Comparison of ENCODE assay signal across 18 cellular contexts in the genomic region with DNA sequence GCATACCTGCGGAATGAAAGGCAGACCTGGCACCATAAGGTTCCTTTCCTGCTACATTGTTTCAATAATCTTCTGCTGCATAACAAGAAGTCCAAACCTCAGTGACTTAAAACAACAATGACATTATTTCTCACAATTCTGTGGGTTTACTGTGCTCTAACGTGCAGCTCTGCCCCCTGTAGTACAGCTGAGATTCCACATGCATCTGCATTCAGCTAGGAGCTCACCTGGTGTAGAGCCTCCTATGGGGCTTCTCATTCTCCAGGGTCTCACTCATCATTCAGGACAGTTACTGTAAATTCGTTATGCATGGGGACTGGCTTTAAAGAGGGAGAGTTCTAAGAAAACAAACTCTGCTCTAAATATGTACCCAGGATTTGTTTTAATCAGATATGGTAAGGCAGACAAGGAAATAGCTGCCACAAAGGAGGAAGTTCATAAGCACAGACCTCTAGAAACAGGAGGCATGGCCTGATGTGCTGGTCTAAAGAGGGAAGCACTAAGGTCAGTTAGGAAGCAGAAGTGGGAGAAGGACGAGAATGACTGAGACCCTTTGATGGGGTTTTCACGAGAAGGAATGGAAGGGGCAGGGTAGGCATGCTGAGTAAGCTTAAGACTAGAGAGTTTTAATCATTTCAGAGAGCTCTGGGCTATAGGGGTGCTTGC.
A peak's percentile ranks its signal among the peaks of the same experiment; 100 is the strongest.
DNase-seq lines count a peak whose midpoint lies in the region; ATAC-seq and TF ChIP-seq lines count a peak whose summit lies in the region.
"Had no signal": no experiment of that assay in that cellular context is flagged by ENCODE, and none has a peak within 500 bp of the region (broad histone marks: within the 10 kb centered on the region; RNA-seq: fewer than 3 reads in every experiment).

No MANE protein-coding gene starts in this region.

- H3K27ac ChIP-seq in Panc1 (ENCODE audit: low read length) (no peak overlapping the region), mesendoderm (ENCODE audit: low read depth, low read length) (no peak overlapping the region), hepatocyte (no peak overlapping the region), mammary epithelial cell (ENCODE audit: insufficient read depth, low read depth, low read length) (no peak overlapping the region)
- H3K27ac ChIP-seq: skin epidermis, thyroid gland had no signal

- H3K4me2 ChIP-seq in mesendoderm (ENCODE audit: low read length) (no peak overlapping the region), hepatocyte (no peak overlapping the region), mammary epithelial cell (ENCODE audit: insufficient read depth, low read depth, low read length) (no peak overlapping the region)

- no peak overlapping the region for H3K18ac ChIP-seq in mesendoderm (ENCODE audit: low read length)

- no peaks in the 10 kb centered on the region for H3K4me1 ChIP-seq in Panc1 (ENCODE audit: control insufficient read depth, insufficient read depth, low read length)
- peaks cover 6% of the 10 kb centered on the region for H3K4me1 ChIP-seq in mesendoderm (ENCODE audit: control insufficient read depth, low read depth, low read length)
- no peaks in the 10 kb centered on the region for H3K4me1 ChIP-seq in hepatocyte (ENCODE audit: insufficient read depth)
- H3K4me1 ChIP-seq in mammary epithelial cell (ENCODE audit: insufficient read depth, low read length) = no peaks in the 10 kb centered on the region
- H3K4me1 ChIP-seq: thyroid gland had no signal

- in situ Hi-C loops in GM13977 (cut with MboI; ENCODE audit: low pct_unique_long_range_greater_than_20kb, low sequenced_read_pairs, unreplicated experiment) (no loop called here), Panc1 (cut with HindIII; ENCODE audit: low pct_unique_long_range_greater_than_20kb, low sequenced_read_pairs) (no loop called here), mammary epithelial cell (cut with MboI; ENCODE audit: low sequenced_read_pairs in 2 of 2) (no loop called here)

- H3K9me3 ChIP-seq in Panc1 (ENCODE audit: control insufficient read depth, insufficient read depth, low read depth, low read length) (no peaks in the 10 kb centered on the region), hepatocyte (ENCODE audit: low read depth) (no peaks in the 10 kb centered on the region), mammary epithelial cell (replicated peaks; ENCODE audit: insufficient read depth, low read length) (no peaks in the 10 kb centered on the region)
- H3K9me3 ChIP-seq: thyroid gland had no signal

- no peak overlapping the region for H3K23ac ChIP-seq in mesendoderm (ENCODE audit: low read length)

- no peak overlapping the region for H2BK120ac ChIP-seq in mesendoderm (ENCODE audit: low read depth, low read length)

- no peak overlapping the region for H2AFZ ChIP-seq in hepatocyte
- H2AFZ ChIP-seq in mammary epithelial cell (ENCODE audit: low read depth, low read length) = no peak overlapping the region

- H3K9ac ChIP-seq in mesendoderm (ENCODE audit: low read length) = no peak overlapping the region
- no peak overlapping the region for H3K9ac ChIP-seq in mammary epithelial cell (ENCODE audit: insufficient read depth, low read length)

- H2BK5ac ChIP-seq in mesendoderm (ENCODE audit: low read length) = no peak overlapping the region

- H4K8ac ChIP-seq in mesendoderm (ENCODE audit: low read depth, low read length) = no peak overlapping the region

- no peak overlapping the region for H3K4ac ChIP-seq in mesendoderm (ENCODE audit: low read depth, low read length)

- H3K36me3 ChIP-seq in Panc1 (ENCODE audit: control insufficient read depth, insufficient read depth, low read length) (no peaks in the 10 kb centered on the region), mesendoderm (ENCODE audit: control insufficient read depth, insufficient read depth, low read length) (no peaks in the 10 kb centered on the region), hepatocyte (replicated peaks; ENCODE audit: insufficient read depth, low read depth) (no peaks in the 10 kb centered on the region), mammary epithelial cell (ENCODE audit: insufficient read depth, low read length) (no peaks in the 10 kb centered on the region)
- H3K36me3 ChIP-seq: thyroid gland had no signal

- DNase-seq in GM13977 (ENCODE audit: low spot score) = no peak
- peak; percentile 78 to 84 for DNase-seq in Kasumi-1 (lab: John Stamatoyannopoulos, UW)
- no peak for DNase-seq in Panc1 (ENCODE audit: low read depth, low spot score)
- peak; percentile 60 for DNase-seq in mesendoderm
- no peak for DNase-seq in hepatocyte (ENCODE audit: low spot score)
- no peak for DNase-seq in mammary epithelial cell
- DNase-seq in Right ventricle myocardium inferior (ENCODE audit: missing footprints) = no peak
- no peak for DNase-seq in activated T-cell treated with anti-CD3 and anti-CD28 coated beads for 4 hours
- DNase-seq: activated CD4-positive, alpha-beta T cell treated with anti-CD3 and anti-CD28 coated beads for 48 hours; activated CD8-positive, alpha-beta memory T cell treated with anti-CD3 and anti-CD28 coated beads, Interleukin-2, amount 50 U/mL, for 48 hours; activated naive CD4-positive, alpha-beta T cell treated with Interleukin-2 at 50 U/mL for 16 hours; aorta; hypothalamus; left colon; NCI-H2029 treated with DMSO at 0.1 percent for 48 hours; NCI-H69; thyroid gland had no signal

- WGBS in mesendoderm (ENCODE audit: extremely low coverage, insufficient coverage, low lambda C conversion rate) = no CpG with 5 or more reads among the region's 5 CpGs
- 66% methylated on average over 5 of the region's 5 CpGs for WGBS in hepatocyte (ENCODE audit: low lambda C conversion rate, missing lambda C conversion rate)
- 44% methylated on average over 5 of the region's 5 CpGs for WGBS in mammary epithelial cell (ENCODE audit: low coverage, missing lambda C conversion rate)

- H4K20me1 ChIP-seq in hepatocyte (ENCODE audit: insufficient read depth, poor library complexity, severe bottlenecking) (no peaks in the 10 kb centered on the region), mammary epithelial cell (ENCODE audit: insufficient read depth, low read length) (no peaks in the 10 kb centered on the region)

- H4K5ac ChIP-seq in mesendoderm (ENCODE audit: low read length) = no peak overlapping the region

- dilution Hi-C loops in mammary epithelial cell (cut with HindIII; ENCODE audit: low sequenced_read_pairs) = no loop called here

- no peak overlapping the region for H3K4me3 ChIP-seq in Panc1 (ENCODE audit: low read depth in 2 of 2, low read length in 2 of 2)
- H3K4me3 ChIP-seq in mesendoderm (ENCODE audit: low read length) = no peak overlapping the region
- no peak overlapping the region for H3K4me3 ChIP-seq in hepatocyte
- H3K4me3 ChIP-seq in mammary epithelial cell (replicated peaks in 1 of 3; ENCODE audit: insufficient read depth in 1 of 3, low read depth in 2 of 3, low read length in 3 of 3) = no peak overlapping the region
- H3K4me3 ChIP-seq: skin epidermis, thyroid gland had no signal

- TF ChIP-seq CTCF in GM13977 (IDR thresholded peaks at IDR 0.05; ENCODE audit: extremely low read depth, insufficient read depth, missing control alignments) (peak; percentile 26), Panc1 (IDR thresholded peaks at IDR 0.05) (0 out of 2 replicates have a peak, but pooled peaks have one; percentile 1), hepatocyte (IDR thresholded peaks at IDR 0.05; ENCODE audit: poor library complexity) (no peak), mammary epithelial cell (conservative IDR thresholded peaks at IDR 0.05 in 1 of 2, IDR thresholded peaks at IDR 0.05 in 1 of 2; ENCODE audit: extremely low read depth in 1 of 2, insufficient read depth in 1 of 2, low read depth in 1 of 2, low read length in 2 of 2) (no peak)

- H3K56ac ChIP-seq in mesendoderm (ENCODE audit: low read length) = peak overlapping the region; percentile 4

- H2AK5ac ChIP-seq in mesendoderm (ENCODE audit: low read length) = no peak overlapping the region

- H3K9me2 ChIP-seq in hepatocyte (replicated peaks; ENCODE audit: insufficient read depth) = no peaks in the 10 kb centered on the region

- no TSS peak for BruUV-seq in Panc1 (replicated peaks; lab: Mats Ljungman, UMichigan)
- BruUV-seq in mammary epithelial cell (replicated peaks; lab: Mats Ljungman, UMichigan) = no TSS peak

- no peak for ATAC-seq in Panc1
- no peak for ATAC-seq in Right ventricle myocardium inferior
- ATAC-seq: left colon had no signal

- intact Hi-C loops in Panc1 (cut with micrococcal nuclease; ENCODE audit: unreplicated experiment) (no loop called here), mammary epithelial cell (cut with micrococcal nuclease) (no loop called here), Right ventricle myocardium inferior (cut with DNase I) (no loop called here)

- no peaks in the 10 kb centered on the region for H3K79me1 ChIP-seq in mesendoderm (ENCODE audit: low read length)

- CTCF ChIA-PET in Panc1 (lab: Charles Lee) = no interaction called here
- CTCF ChIA-PET in mammary epithelial cell (lab: Charles Lee; ENCODE audit: low non-redundant PET) = no interaction called here

- no peak overlapping the region for H2BK15ac ChIP-seq in mesendoderm (replicated peaks; ENCODE audit: low read depth)

- no peaks in the 10 kb centered on the region for H3K27me3 ChIP-seq in Panc1 (ENCODE audit: control insufficient read depth, insufficient read depth, low read length)
- no peaks in the 10 kb centered on the region for H3K27me3 ChIP-seq in mesendoderm (ENCODE audit: insufficient read depth, low read length, poor library complexity)
- no peaks in the 10 kb centered on the region for H3K27me3 ChIP-seq in hepatocyte
- no peaks in the 10 kb centered on the region for H3K27me3 ChIP-seq in mammary epithelial cell (ENCODE audit: insufficient read depth, low read length)
- H3K27me3 ChIP-seq: thyroid gland had no signal

- H3K79me2 ChIP-seq in mesendoderm (ENCODE audit: control insufficient read depth, insufficient read depth, low read length) (no peaks in the 10 kb centered on the region), hepatocyte (no peaks in the 10 kb centered on the region), mammary epithelial cell (ENCODE audit: insufficient read depth, low read length) (no peaks in the 10 kb centered on the region)

- POLR2A ChIA-PET in Panc1 (lab: Charles Lee) = interaction anchor here (0.6 kb wide), 1 partner anchor 24 kb away, joined by 3 read pairs; no protein-coding TSS in a partner anchor

Comparison
In these comparisons a context has a peak if more than half of its experiments do, and no peak if none do; other contexts are left out.
1. DNase-seq: peak in Kasumi-1 (2 of 2) and mesendoderm (single experiment); none in GM13977 (single experiment), Panc1 (single experiment), hepatocyte (single experiment), mammary epithelial cell (single experiment), Right ventricle myocardium inferior (single experiment) and activated T-cell treated with anti-CD3 and anti-CD28 coated beads for 4 hours (single experiment).
2. CTCF ChIP-seq: peak in GM13977 (single experiment) and Panc1 (single experiment); none in hepatocyte (single experiment) and mammary epithelial cell (0 of 2).